Comparison of ENCODE assay signal across 18 cellular contexts in genomic region chr2:163664610-163665009, GRCh38.
DNase-seq lines count a peak whose midpoint lies in the region; ATAC-seq, FAIRE-seq and TF ChIP-seq lines count a peak whose summit lies in the region.
"Had no signal": no experiment of that assay in that cellular context is flagged by ENCODE, and none has a peak within 500 bp of the region (broad histone marks: within the 10 kb centered on the region; RNA-seq: fewer than 3 reads in every experiment).

No MANE protein-coding gene starts in this region.

- H3K36me3 ChIP-seq in HepG2 (replicated peaks in 1 of 2; ENCODE audit: control insufficient read depth in 1 of 2, insufficient read depth in 2 of 2, low read length in 2 of 2) (no peaks in the 10 kb centered on the region), right lobe of liver (no peaks in the 10 kb centered on the region), stomach (no peaks in the 10 kb centered on the region)
- H3K36me3 ChIP-seq: lower lobe of right lung had no signal

- TF ChIP-seq RAD21 in HepG2 (CRISPR knock-in tag; IDR thresholded peaks at IDR 0.05), result no peak

- in situ Hi-C loops in HepG2 (cut with HindIII; ENCODE audit: extremely low pct_ligation_motif_present, low pct_unique_long_range_greater_than_20kb), result no loop called here

- DNase-seq in HepG2 (ENCODE audit: low spot score) (peak; percentile 36), right lobe of liver (no peak), SW 1271 (lab: John Stamatoyannopoulos, UW) (peak; percentile 8 to 49), fibroblast of pulmonary artery (ENCODE audit: low read depth) (peak; percentile 80), HuH-7.5 (ENCODE audit: low spot score) (no peak), SIG-M5 (lab: John Stamatoyannopoulos, UW) (no peak), stomach (no peak)
- DNase-seq: activated CD8-positive, alpha-beta T cell treated with anti-CD3 and anti-CD28 coated beads, Interleukin-2, amount 10 ng/mL, durations not matched to agents 7 days and 5 days; activated effector memory CD4-positive, alpha-beta T cell treated with Interleukin-2 at 50 U/mL for 16 hours; body of pancreas; DMS153; lower lobe of right lung; NCI-H1694 treated with DMSO at 0.1 percent for 48 hours; SHP77; stimulated activated CD4-positive, alpha-beta T cell treated with anti-CD3 and anti-CD28 coated beads, Interleukin-15, amount 100 ng/mL, for 24 hours had no signal

- no peaks in the 10 kb centered on the region for H3K27me3 ChIP-seq in HepG2 (ENCODE audit: control insufficient read depth in 1 of 2, insufficient read depth in 2 of 2, low read length in 2 of 2)
- H3K27me3 ChIP-seq in right lobe of liver, result no peaks in the 10 kb centered on the region
- H3K27me3 ChIP-seq in stomach, result no peaks in the 10 kb centered on the region
- H3K27me3 ChIP-seq: body of pancreas, hepatocyte had no signal

- no peaks in the 10 kb centered on the region for H3K79me2 ChIP-seq in HepG2 (ENCODE audit: insufficient read depth, low read length)
- H3K79me2 ChIP-seq: hepatocyte had no signal

- H3K27ac ChIP-seq in HepG2 (ENCODE audit: extremely low read length, insufficient read depth, low read length) (no peak overlapping the region), right lobe of liver (no peak overlapping the region), stomach (peak overlapping the region in 1 of 5 donors; percentile 12)
- H3K27ac ChIP-seq: body of pancreas, hepatocyte, KMS-11, lower lobe of right lung had no signal

- 60% methylated on average over 5 of the region's 5 CpGs for WGBS in HepG2 (ENCODE audit: low lambda C conversion rate)
- WGBS in right lobe of liver (ENCODE audit: insufficient coverage, low coverage, low lambda C conversion rate, missing lambda C conversion rate), result 55% methylated on average over 5 of the region's 5 CpGs
- 60 to 79% (median 72%) methylated on average over 5 of the region's 5 CpGs for WGBS in stomach, 5 donors

- CTCF ChIA-PET in HepG2 (lab: Yijun Ruan, JAX; ENCODE audit: low intra/inter-chr PET ratio, low total read pairs), result no interaction called here

- TF ChIP-seq POLR2A in HepG2 (IDR thresholded peaks at IDR 0.05; ENCODE audit: insufficient read depth in 1 of 2, low read depth in 2 of 2, low read length in 2 of 2) (no peak), right lobe of liver (IDR thresholded peaks at IDR 0.05) (no peak), stomach (IDR thresholded peaks at IDR 0.05) (no peak)

- no peaks in the 10 kb centered on the region for H3K9me3 ChIP-seq in HepG2 (ENCODE audit: low read length)
- H3K9me3 ChIP-seq in right lobe of liver, result no peaks in the 10 kb centered on the region
- no peaks in the 10 kb centered on the region for H3K9me3 ChIP-seq in stomach
- H3K9me3 ChIP-seq: body of pancreas, lower lobe of right lung had no signal

- BruUV-seq in HepG2 (replicated peaks; lab: Mats Ljungman, UMichigan), result no TSS peak

- no peak overlapping the region for H3K4me2 ChIP-seq in HepG2 (ENCODE audit: low read depth, low read length)
- H3K4me2 ChIP-seq: hepatocyte, KMS-11 had no signal

- intact Hi-C loops in HepG2 (cut with micrococcal nuclease; ENCODE audit: unreplicated experiment), result loop anchor here (5.0 to 10.0 kb wide), 2 partner anchors 53 to 280 kb away; no protein-coding TSS in a partner anchor
- intact Hi-C loops in right lobe of liver (cut with DNase I), result no loop called here
- intact Hi-C loops in stomach (cut with DNase I; ENCODE audit: low total_unique reads), result no loop called here

- FAIRE-seq in HepG2 (lab: Jason Lieb, UNC), result no peak

- POLR2A ChIA-PET in HepG2 (lab: Yijun Ruan, JAX), result no interaction called here

- H3K4me1 ChIP-seq in HepG2 (ENCODE audit: insufficient read depth, low read length), result peaks cover 43% of the 10 kb centered on the region
- H3K4me1 ChIP-seq in right lobe of liver, result peaks cover 0 to 6% (median 5%) of the 10 kb centered on the region in 4 donors
- H3K4me1 ChIP-seq in stomach, result peaks cover 0 to 25% (median 9%) of the 10 kb centered on the region in 4 donors
- H3K4me1 ChIP-seq: body of pancreas, lower lobe of right lung had no signal

- ATAC-seq in HepG2, result no peak
- ATAC-seq in right lobe of liver, result no peak
- ATAC-seq in GM21723 (IDR thresholded peaks at IDR 0.05; ENCODE audit: unreplicated experiment), result no peak
- ATAC-seq: activated CD8-positive, alpha-beta T cell treated with anti-CD3 and anti-CD28 coated beads, Interleukin-2, amount 10 ng/mL, durations not matched to agents 7 days and 5 days; body of pancreas; lower lobe of right lung had no signal

- TF ChIP-seq CTCF in HepG2 (CRISPR knock-in tag; IDR thresholded peaks at IDR 0.05), result no peak
- no peak for TF ChIP-seq CTCF in right lobe of liver (IDR thresholded peaks at IDR 0.05)
- TF ChIP-seq CTCF in fibroblast of pulmonary artery (IDR thresholded peaks at IDR 0.05; ENCODE audit: low read length, missing control alignments), result no peak
- TF ChIP-seq CTCF in stomach (IDR thresholded peaks at IDR 0.05), result no peak

- peak in 1 of 2 experiments; percentile 72; a peak in 2 of 4 replicates for TF ChIP-seq EP300 in HepG2 (IDR thresholded peaks at IDR 0.05; ENCODE audit: low read depth in 2 of 2, low read length in 2 of 2)
- TF ChIP-seq EP300 in HepG2 (CRISPR knock-in tag; IDR thresholded peaks at IDR 0.05; ENCODE audit: borderline replicate concordance), result no peak
- no peak for TF ChIP-seq EP300 in stomach (IDR thresholded peaks at IDR 0.05)

- H3K4me3 ChIP-seq in HepG2 (replicated peaks in 1 of 3; ENCODE audit: insufficient read depth in 1 of 3, low read depth in 2 of 3, low read length in 3 of 3) (no peak overlapping the region), right lobe of liver (no peak overlapping the region), fibroblast of pulmonary artery (replicated peaks; ENCODE audit: low read depth, low read length) (no peak overlapping the region), stomach (no peak overlapping the region)
- H3K4me3 ChIP-seq: body of pancreas, hepatocyte, lower lobe of right lung had no signal

- H4K20me1 ChIP-seq in HepG2 (ENCODE audit: insufficient read depth, low read length), result no peaks in the 10 kb centered on the region

- no peak overlapping the region for H3K9ac ChIP-seq in HepG2 (ENCODE audit: insufficient read depth, low read depth, low read length)
- H3K9ac ChIP-seq: KMS-11 had no signal

- no peak overlapping the region for H2AFZ ChIP-seq in HepG2 (ENCODE audit: low read length)
- H2AFZ ChIP-seq: hepatocyte had no signal

TF ChIP-seq in HepG2, 621 proteins besides CTCF, POLR2A, EP300 and RAD21 (continues in another document):
- no peak for TF ChIP-seq ZHX2 (IDR thresholded peaks at IDR 0.05; ENCODE audit: low read depth)
- TF ChIP-seq ZHX2 (CRISPR knock-in tag; IDR thresholded peaks at IDR 0.05; ENCODE audit: borderline replicate concordance), result no peak
- peak; percentile 84 for TF ChIP-seq FOXA3 (CRISPR knock-in tag; IDR thresholded peaks at IDR 0.05)
- no peak for TF ChIP-seq ZNF878 (CRISPR knock-in tag; IDR thresholded peaks at IDR 0.05)
- peak; percentile 40; the same call in 1 of the 2 replicates for TF ChIP-seq ELF3 (CRISPR knock-in tag; IDR thresholded peaks at IDR 0.05)

Comparison
In these comparisons a context has a peak if more than half of its experiments do, and no peak if none do; other contexts are left out.
1. DNase-seq: peak in HepG2 (single experiment), SW 1271 (2 of 2) and fibroblast of pulmonary artery (single experiment); none in right lobe of liver (0 of 3), HuH-7.5 (single experiment), SIG-M5 (single experiment) and stomach (single experiment).